In the genomic region with DNA sequence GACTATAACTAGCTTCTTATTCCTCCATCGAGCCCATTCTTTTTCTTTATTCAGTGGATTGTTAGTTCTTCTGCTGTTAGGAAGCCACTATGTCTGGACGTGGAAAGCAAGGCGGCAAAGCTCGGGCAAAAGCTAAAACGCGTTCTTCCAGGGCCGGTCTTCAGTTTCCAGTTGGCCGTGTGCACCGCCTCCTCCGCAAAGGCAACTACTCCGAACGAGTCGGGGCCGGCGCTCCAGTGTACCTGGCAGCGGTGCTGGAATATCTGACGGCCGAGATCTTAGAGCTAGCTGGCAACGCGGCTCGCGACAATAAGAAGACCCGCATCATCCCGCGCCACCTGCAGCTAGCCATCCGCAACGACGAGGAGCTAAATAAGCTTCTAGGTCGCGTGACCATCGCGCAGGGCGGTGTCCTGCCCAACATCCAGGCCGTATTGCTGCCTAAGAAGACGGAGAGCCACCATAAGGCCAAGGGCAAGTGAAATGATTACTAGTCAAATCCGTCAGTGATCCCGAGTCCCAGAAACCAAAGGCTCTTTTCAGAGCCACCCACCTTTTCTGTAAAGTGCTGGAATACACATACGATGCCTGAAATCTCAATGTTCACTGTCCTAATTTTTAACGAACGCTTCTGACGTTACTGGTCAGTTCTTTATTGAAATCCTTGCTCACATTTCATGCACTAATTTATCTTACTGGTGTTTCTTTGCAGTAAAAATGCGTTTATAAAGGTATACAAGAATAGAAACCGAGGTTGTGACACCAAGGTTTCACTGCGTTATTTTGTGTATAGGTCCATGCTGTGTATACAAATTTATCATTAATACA, we compare ENCODE assay signal across 8 cellular contexts.
DNase-seq lines count a peak whose midpoint lies in the region; ATAC-seq and TF ChIP-seq lines count a peak whose summit lies in the region.

No MANE protein-coding gene starts in this region.

- peaks cover 11% of the 10 kb centered on the region for H3K23me2 ChIP-seq in H9 (ENCODE audit: insufficient read length, low read depth, low read length, poor library complexity, severe bottlenecking)

- H3K27me3 Mint-ChIP-seq in H9 (ENCODE audit: low read depth): no peaks in the 10 kb centered on the region; the same call in 1 of the 2 replicates

- H3K4me2 ChIP-seq in H9 (ENCODE audit: insufficient read depth, insufficient read length, low read length): peak overlapping the region; percentile 89

- no peak overlapping the region for H2AFZ ChIP-seq in H9 (ENCODE audit: low read length)

- peaks cover 23 to 39% of the 10 kb centered on the region in 2 experiments for H3K4me1 Mint-ChIP-seq in H9

- no peaks in the 10 kb centered on the region for H3K79me1 ChIP-seq in H9 (ENCODE audit: insufficient read depth, low read depth, low read length, poor library complexity, severe bottlenecking)

- H3T11ph ChIP-seq in H9 (ENCODE audit: low read length): no peak overlapping the region

- peak overlapping the region; percentile 87 for H3K56ac ChIP-seq in H9 (ENCODE audit: insufficient read length, low read depth, low read length)

- no peaks in the 10 kb centered on the region for H3K36me3 ChIP-seq in ectodermal cell (ENCODE audit: control insufficient read depth, insufficient read depth, low read length)

- peaks cover 2% of the 10 kb centered on the region for H4K20me1 ChIP-seq in H9 (ENCODE audit: control insufficient read depth, insufficient read depth, insufficient read length)

- H2BK20ac ChIP-seq in H9 (ENCODE audit: low read depth, low read length, poor library complexity, severe bottlenecking): no peak overlapping the region

- no CpG with 5 or more reads among the region's 44 CpGs for WGBS in H9 (ENCODE audit: extremely low coverage, insufficient read length, low lambda C conversion rate)
- WGBS in ectodermal cell, 2 experiments: 0 to 2% methylated on average over 42 to 44 of the region's 44 CpGs

- peak overlapping the region; percentile 77 for H2BK5ac ChIP-seq in H9 (ENCODE audit: insufficient read length, low read length)

- no peak for ATAC-seq in GM19035 (IDR thresholded peaks at IDR 0.05; ENCODE audit: unreplicated experiment)

- peak overlapping the region; percentile 99 for H3K9ac ChIP-seq in H9 (ENCODE audit: extremely low read depth, insufficient read length, low read length)

- no peaks in the 10 kb centered on the region for H3K4me1 ChIP-seq in H9 (ENCODE audit: insufficient read depth, low read length)
- H3K4me1 ChIP-seq in ectodermal cell (ENCODE audit: control insufficient read depth, insufficient read depth, low read length): peaks cover 3% of the 10 kb centered on the region
- peaks cover 32% of the 10 kb centered on the region for H3K4me1 ChIP-seq in mononuclear cell (ENCODE audit: insufficient read depth, low read length)

- H3K36me3 Mint-ChIP-seq in H9 (ENCODE audit: insufficient read depth in 1 of 3, low read depth in 3 of 3): no peaks in the 10 kb centered on the region

- H3K27ac Mint-ChIP-seq in H9: no peak overlapping the region

- H3K14ac ChIP-seq in H9 (ENCODE audit: insufficient read depth, low read length): peak overlapping the region; percentile 91

- peak; percentile 47 for TF ChIP-seq CTCF in H9 (conservative IDR thresholded peaks at IDR 0.05)

- no peak overlapping the region for H2BK12ac ChIP-seq in H9 (ENCODE audit: insufficient read length, low read depth, low read length)

- H2BK120ac ChIP-seq in H9 (ENCODE audit: low read depth, low read length, poor library complexity, severe bottlenecking): no peak overlapping the region

- no peak overlapping the region for H3K4me3 Mint-ChIP-seq in H9

- peak overlapping the region; percentile 95 for H3K18ac ChIP-seq in H9 (ENCODE audit: insufficient read length, low read depth, low read length)

- no peaks in the 10 kb centered on the region for H3K27me3 ChIP-seq in H9 (ENCODE audit: insufficient read depth, low read length)
- H3K27me3 ChIP-seq in ectodermal cell (ENCODE audit: control insufficient read depth, insufficient read depth, low read length, poor library complexity, severe bottlenecking): no peaks in the 10 kb centered on the region
- no peaks in the 10 kb centered on the region for H3K27me3 ChIP-seq in mononuclear cell (ENCODE audit: insufficient read depth, low read length)

- H3K4me3 ChIP-seq in ectodermal cell (ENCODE audit: insufficient read depth, low read depth, low read length): peak overlapping the region; percentile 84
- peak overlapping the region; percentile 66 for H3K4me3 ChIP-seq in mononuclear cell (ENCODE audit: low read length)

- H4K5ac ChIP-seq in H9 (ENCODE audit: insufficient read length, low read depth, low read length): no peak overlapping the region

- H3K9me3 ChIP-seq in H9 (ENCODE audit: control insufficient read depth, low read depth, low read length) (no peaks in the 10 kb centered on the region), ectodermal cell (ENCODE audit: control insufficient read depth, low read length) (no peaks in the 10 kb centered on the region), mononuclear cell (ENCODE audit: low read depth, low read length) (no peaks in the 10 kb centered on the region)

- no peak overlapping the region for H4K91ac ChIP-seq in H9 (ENCODE audit: insufficient read length, low read depth, low read length)

- no peak overlapping the region for H2BK15ac ChIP-seq in H9 (ENCODE audit: low read depth, low read length)

- H3K23ac ChIP-seq in H9 (ENCODE audit: insufficient read length, low read depth, low read length): no peak overlapping the region

- no peaks in the 10 kb centered on the region for H3K9me3 Mint-ChIP-seq in H9

- DNase-seq in ELR (ENCODE audit: low read depth) (peak; percentile 93), H9 (peak; percentile 88), NCI-H2196 treated with DMSO at 0.1 percent for 48 hours (lab: John Stamatoyannopoulos, UW; ENCODE audit: unreplicated experiment) (peak; percentile 78)
- peak; percentile 71 for DNase-seq in activated CD4-positive, alpha-beta T cell treated with anti-CD3 and anti-CD28 coated beads, Interleukin-2, amount 50 U/mL, for 1 hour
- DNase-seq in stimulated activated naive CD4-positive, alpha-beta T cell treated with Interleukin-2 at 50 U/mL for 16 hours (lab: John Stamatoyannopoulos, UW): peak; percentile 69

- peak overlapping the region; percentile 99 for H3K27ac ChIP-seq in H9 (ENCODE audit: insufficient read length, low read depth, low read length)
- H3K27ac ChIP-seq in ectodermal cell (ENCODE audit: insufficient read depth, low read depth, low read length, poor library complexity, severe bottlenecking): peak overlapping the region; percentile 99

- H4K8ac ChIP-seq in H9 (replicated peaks; ENCODE audit: insufficient read length, low read depth, low read length): no peak overlapping the region

- no peak overlapping the region for H2AK5ac ChIP-seq in H9 (ENCODE audit: insufficient read length, low read length)

- H3K4ac ChIP-seq in H9 (ENCODE audit: low read depth, low read length): no peak overlapping the region

- H3K79me2 ChIP-seq in H9 (ENCODE audit: insufficient read depth, low read length): no peaks in the 10 kb centered on the region
